8 cellular contexts compared by ENCODE assay signal in the genomic region with DNA sequence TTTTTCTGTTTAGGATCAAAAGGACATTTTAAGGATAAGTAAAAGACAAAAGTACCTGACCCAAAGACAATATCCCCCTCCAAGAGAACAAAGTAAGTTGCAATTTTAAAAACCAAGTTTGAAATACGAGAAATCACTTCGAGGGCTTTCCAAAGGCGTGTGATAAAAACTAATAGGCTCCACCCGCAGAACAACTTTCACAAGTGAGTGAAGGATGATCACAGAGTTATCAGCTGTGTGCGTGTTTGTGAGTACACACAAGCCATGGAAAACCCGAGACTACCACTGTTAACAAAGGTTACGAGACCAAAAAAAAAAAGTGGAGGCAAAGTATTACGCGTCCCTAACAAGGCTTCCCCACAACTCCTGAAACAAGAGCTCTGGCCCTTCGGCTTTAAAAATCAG. TPM values are rescaled to one million over a fixed set of nuclear protein-coding genes. Genes with fewer than 3 reads are reported as not detected.
DNase-seq lines count a peak whose midpoint lies in the region; ATAC-seq and TF ChIP-seq lines count a peak whose summit lies in the region.

No MANE protein-coding gene starts in this region.

- no peaks in the 10 kb centered on the region for H3K27me3 ChIP-seq in RWPE2 (ENCODE audit: insufficient read depth, poor library complexity, severe bottlenecking)

- H3K27ac Mint-ChIP-seq in activated naive CD4-positive, alpha-beta T cell treated with anti-CD3 and anti-CD28 coated beads, Interleukin-2, amount 10 ng/mL, durations not matched to agents 7 days and 5 days: peak overlapping the region; percentile 95
- peak overlapping the region; percentile 87 to 98 (median 98) for H3K27ac Mint-ChIP-seq in nephron

- H3K9me3 Mint-ChIP-seq in activated naive CD4-positive, alpha-beta T cell treated with anti-CD3 and anti-CD28 coated beads, Interleukin-2, amount 10 ng/mL, durations not matched to agents 7 days and 5 days: no peaks in the 10 kb centered on the region
- H3K9me3 Mint-ChIP-seq in nephron: no peaks in the 10 kb centered on the region

- peak overlapping the region; percentile 91 for H3K27ac ChIP-seq in RWPE2 (ENCODE audit: poor library complexity, severe bottlenecking)

- ATAC-seq in RWPE2 (ENCODE audit: low read depth): no peak
- ATAC-seq in HG03439 (IDR thresholded peaks at IDR 0.05; ENCODE audit: unreplicated experiment): no peak

- H3K27me3 Mint-ChIP-seq in activated naive CD4-positive, alpha-beta T cell treated with anti-CD3 and anti-CD28 coated beads, Interleukin-2, amount 10 ng/mL, durations not matched to agents 7 days and 5 days: peaks cover 6% of the 10 kb centered on the region
- H3K27me3 Mint-ChIP-seq in nephron (ENCODE audit: low read depth): no peaks in the 10 kb centered on the region

- H3K36me3 ChIP-seq in RWPE2 (ENCODE audit: low read depth): no peaks in the 10 kb centered on the region

- TF ChIP-seq CTCF in RWPE2 (IDR thresholded peaks at IDR 0.05; ENCODE audit: poor library complexity, severe bottlenecking) (no peak), epithelial cell of proximal tubule (conservative IDR thresholded peaks at IDR 0.05; ENCODE audit: low read depth, low read length) (no peak), nephron (IDR thresholded peaks at IDR 0.05; ENCODE audit: unreplicated experiment in 3 of 3) (no peak)

- CTCF ChIA-PET in activated naive CD4-positive, alpha-beta T cell treated with anti-CD3 and anti-CD28 coated beads, Interleukin-2, amount 10 ng/mL, durations not matched to agents 7 days and 5 days (lab: Charles Lee): no interaction called here

- no peaks in the 10 kb centered on the region for H3K9me3 ChIP-seq in RWPE2 (ENCODE audit: severe bottlenecking)

- H3K4me3 ChIP-seq in RWPE2 (ENCODE audit: severe bottlenecking) (peak overlapping the region; percentile 52), epithelial cell of proximal tubule (ENCODE audit: low read depth, low read length) (peak overlapping the region; percentile 85)

- peaks cover 8% of the 10 kb centered on the region for H3K4me1 ChIP-seq in RWPE2 (ENCODE audit: insufficient read depth, poor library complexity, severe bottlenecking)

- peak overlapping the region; percentile 91 for H3K4me3 Mint-ChIP-seq in activated naive CD4-positive, alpha-beta T cell treated with anti-CD3 and anti-CD28 coated beads, Interleukin-2, amount 10 ng/mL, durations not matched to agents 7 days and 5 days
- peak overlapping the region; percentile 92 to 97 (median 95) for H3K4me3 Mint-ChIP-seq in nephron

- H3K4me1 Mint-ChIP-seq in activated naive CD4-positive, alpha-beta T cell treated with anti-CD3 and anti-CD28 coated beads, Interleukin-2, amount 10 ng/mL, durations not matched to agents 7 days and 5 days: peaks cover 55% of the 10 kb centered on the region
- peaks cover 44% of the 10 kb centered on the region for H3K4me1 Mint-ChIP-seq in nephron

- no peak for DNase-seq in activated naive CD4-positive, alpha-beta T cell treated with anti-CD3 and anti-CD28 coated beads, Interleukin-2, amount 10 ng/mL, durations not matched to agents 7 days and 5 days
- DNase-seq in activated naive CD4-positive, alpha-beta T cell treated with Interleukin-2 at 50 U/mL for 16 hours: no peak
- DNase-seq in RWPE2 (ENCODE audit: low spot score) (no peak), epithelial cell of proximal tubule (ENCODE audit: low read depth) (no peak), NCI-H1092 treated with DMSO at 0.1 percent for 48 hours (lab: John Stamatoyannopoulos, UW) (no peak), NCI-H1436 treated with DMSO at 0.1 percent for 48 hours (lab: John Stamatoyannopoulos, UW) (no peak)

- H3K36me3 Mint-ChIP-seq in activated naive CD4-positive, alpha-beta T cell treated with anti-CD3 and anti-CD28 coated beads, Interleukin-2, amount 10 ng/mL, durations not matched to agents 7 days and 5 days: peaks cover 23% of the 10 kb centered on the region
- no peaks in the 10 kb centered on the region for H3K36me3 Mint-ChIP-seq in nephron (ENCODE audit: low read depth)

RNA-seq across cellular contexts. Expression of gene SMAD2, which starts 0.8 kb away (rescaled TPM):
- 64.6 and 79.5 TPM in 2 replicates for total RNA-seq in epithelial cell of proximal tubule
